ENCODE assay signal across 14 cellular contexts in genomic region chr9:134815435-134816214, GRCh38.
DNase-seq lines count a peak whose midpoint lies in the region; ATAC-seq, FAIRE-seq and TF ChIP-seq lines count a peak whose summit lies in the region.
"Had no signal": no experiment of that assay in that cellular context is flagged by ENCODE, and none has a peak within 500 bp of the region (broad histone marks: within the 10 kb centered on the region; RNA-seq: fewer than 3 reads in every experiment).

No MANE protein-coding gene starts in this region.

- H3K27ac Mint-ChIP-seq in nephron: peak overlapping the region in 2 of 3 experiments; percentile 67 to 95
- H3K27ac Mint-ChIP-seq: CD4-positive, CD25-positive, alpha-beta regulatory T cell had no signal

- no peaks in the 10 kb centered on the region for H3K9me3 Mint-ChIP-seq in nephron

- 0% methylated on average over 15 of the region's 16 CpGs for WGBS in K562 (ENCODE audit: insufficient coverage, low coverage, missing lambda C conversion rate)

- no peak for TF ChIP-seq RAD21 in K562 (CRISPR knock-in tag; conservative IDR thresholded peaks at IDR 0.05 in 1 of 2, IDR thresholded peaks at IDR 0.05 in 1 of 2)

- no peaks in the 10 kb centered on the region for H3K9me1 ChIP-seq in K562 (ENCODE audit: control insufficient read depth, insufficient read depth, low read length)

- no TSS peak for BruUV-seq in K562 (replicated peaks; lab: Mats Ljungman, UMichigan)

- no peak for TF ChIP-seq POLR2A in K562 (conservative IDR thresholded peaks at IDR 0.05)
- TF ChIP-seq POLR2A in vagina (IDR thresholded peaks at IDR 0.05): no peak

- peaks cover 5% of the 10 kb centered on the region for H4K20me1 ChIP-seq in K562 (replicated peaks; ENCODE audit: control insufficient read depth, insufficient read depth, low read length)

- no peak overlapping the region for H3K27ac ChIP-seq in HEK293 (ENCODE audit: extremely low read depth, low read depth, low read length)
- no peak overlapping the region for H3K27ac ChIP-seq in K562 (ENCODE audit: extremely low read depth, low read depth, low read length)
- peak overlapping the region; percentile 55 for H3K27ac ChIP-seq in vagina
- H3K27ac ChIP-seq: BLaER1 treated with 17β-estradiol and CSF1 and Interleukin-3, amounts not matched to agents 10 nM and 100 nM had no signal

- H3K27me3 Mint-ChIP-seq in nephron (ENCODE audit: low read depth): no peaks in the 10 kb centered on the region
- H3K27me3 Mint-ChIP-seq: CD4-positive, CD25-positive, alpha-beta regulatory T cell had no signal

- no peak for FAIRE-seq in K562 (lab: Jason Lieb, UNC)
- FAIRE-seq: A204.1 had no signal

- H3K4me3 ChIP-seq in HEK293 (ENCODE audit: low read depth, low read length) (no peak overlapping the region), K562 (no peak overlapping the region), vagina (no peak overlapping the region)
- H3K4me3 ChIP-seq: BLaER1 treated with 17β-estradiol and CSF1 and Interleukin-3, amounts not matched to agents 10 nM and 100 nM had no signal

- H3K4me2 ChIP-seq in K562 (ENCODE audit: insufficient read depth, low read length): no peak overlapping the region
- H3K4me2 ChIP-seq: BLaER1 treated with 17β-estradiol and CSF1 and Interleukin-3, amounts not matched to agents 10 nM and 100 nM had no signal

- H3K4me3 Mint-ChIP-seq in nephron: no peak overlapping the region
- H3K4me3 Mint-ChIP-seq: CD4-positive, CD25-positive, alpha-beta regulatory T cell had no signal

- H3K79me2 ChIP-seq in K562 (ENCODE audit: control insufficient read depth, insufficient read depth, low read length): no peaks in the 10 kb centered on the region

- TF ChIP-seq CTCF in HEK293 (tag by site-specific recombination; IDR thresholded peaks at IDR 0.05) (no peak), K562 (IDR thresholded peaks at IDR 0.05 in 2 of 3, conservative IDR thresholded peaks at IDR 0.05 in 1 of 3; ENCODE audit: insufficient read depth in 2 of 3, low read depth in 1 of 3, low read length in 3 of 3) (no peak), nephron (IDR thresholded peaks at IDR 0.05; ENCODE audit: unreplicated experiment in 3 of 3) (no peak), vagina (IDR thresholded peaks at IDR 0.05) (no peak)

- ATAC-seq in K562: no peak
- ATAC-seq in GM21737 (IDR thresholded peaks at IDR 0.05; ENCODE audit: unreplicated experiment): no peak

- CTCF ChIA-PET in HEK293 (lab: Yijun Ruan, JAX) (interaction anchor here (0.6 to 1.5 kb wide), 2 partner anchors 22 to 1641 kb away, joined by 3 to 5 read pairs; no protein-coding TSS in a partner anchor), K562 (lab: Yijun Ruan, JAX; ENCODE audit: low intra/inter-chr PET ratio) (no interaction called here)

- POLR2A ChIA-PET in HEK293 (lab: Yijun Ruan, JAX): no interaction called here
- POLR2A ChIA-PET in K562 (lab: Yijun Ruan, JAX): interaction anchor here (0.8 kb wide), 1 partner anchor 10 kb away, joined by 3 read pairs; no protein-coding TSS in a partner anchor

- peaks cover 23% of the 10 kb centered on the region for H3K4me1 Mint-ChIP-seq in nephron
- H3K4me1 Mint-ChIP-seq: CD4-positive, CD25-positive, alpha-beta regulatory T cell had no signal

- H3K36me3 Mint-ChIP-seq in nephron (ENCODE audit: low read depth): peaks cover 34% of the 10 kb centered on the region
- H3K36me3 Mint-ChIP-seq: CD4-positive, CD25-positive, alpha-beta regulatory T cell had no signal

- H3K27me3 ChIP-seq in K562 (ENCODE audit: control insufficient read depth in 2 of 2, insufficient read depth in 2 of 2, low read length in 2 of 2) (peaks cover 25 to 71% of the 10 kb centered on the region in 2 experiments; a peak in 4 of 5 replicates), vagina (no peaks in the 10 kb centered on the region)

- no peak overlapping the region for H2AFZ ChIP-seq in K562 (ENCODE audit: low read depth, low read length)

- DNase-seq in K562 (ENCODE audit: extremely low read depth in 1 of 4, low spot score in 3 of 4) (no peak), vagina (ENCODE audit: extremely low spot score in 2 of 2) (no peak), NCI-H1105 (lab: John Stamatoyannopoulos, UW) (no peak), GOT3 (lab: John Stamatoyannopoulos, UW) (no peak)
- DNase-seq: AML-193; CD4-positive, CD25-positive, alpha-beta regulatory T cell; DMS53; GF-D8; H7 had no signal

- no peak for TF ChIP-seq EP300 in K562 (IDR thresholded peaks at IDR 0.05; ENCODE audit: low read length)

- intact Hi-C loops in K562 (cut with micrococcal nuclease): no loop called here
- intact Hi-C loops in vagina (cut with DNase I): no loop called here

- H3K36me3 ChIP-seq in HEK293 (ENCODE audit: control insufficient read depth in 2 of 2, insufficient read depth in 1 of 2, low read length in 2 of 2): no peaks in the 10 kb centered on the region
- H3K36me3 ChIP-seq in K562 (ENCODE audit: control insufficient read depth, insufficient read depth, low read length): no peaks in the 10 kb centered on the region
- peaks cover 0 to 36% of the 10 kb centered on the region in 2 donors for H3K36me3 ChIP-seq in vagina

- in situ Hi-C loops in K562 (cut with MboI): no loop called here

- H3K9ac ChIP-seq in K562 (ENCODE audit: insufficient read depth in 1 of 2, low read depth in 2 of 2, low read length in 2 of 2): no peak overlapping the region
- H3K9ac ChIP-seq: BLaER1 treated with 17β-estradiol and CSF1 and Interleukin-3, amounts not matched to agents 10 nM and 100 nM had no signal

- H3K4me1 ChIP-seq in HEK293 (ENCODE audit: control insufficient read depth, insufficient read depth, low read length) (peaks cover 6% of the 10 kb centered on the region), K562 (replicated peaks in 1 of 2; ENCODE audit: control insufficient read depth in 2 of 2, insufficient read depth in 2 of 2, low read length in 2 of 2) (no peaks in the 10 kb centered on the region), vagina (peaks cover 17% of the 10 kb centered on the region)

- H3K9me3 ChIP-seq in HEK293 (ENCODE audit: control insufficient read depth, insufficient read depth, low read depth, low read length): no peaks in the 10 kb centered on the region
- H3K9me3 ChIP-seq in K562 (replicated peaks; ENCODE audit: control insufficient read depth, insufficient read depth, low read depth, low read length): no peaks in the 10 kb centered on the region
- no peaks in the 10 kb centered on the region for H3K9me3 ChIP-seq in vagina
- H3K9me3 ChIP-seq: BLaER1 treated with 17β-estradiol and CSF1 and Interleukin-3, amounts not matched to agents 10 nM and 100 nM had no signal

TF ChIP-seq in HEK293, 187 proteins besides CTCF, POLR2A, EP300 and RAD21:
- TF ChIP-seq ZBTB1 (tag by site-specific recombination; IDR thresholded peaks at IDR 0.05) (no peak), ZNF585B (tag by site-specific recombination; IDR thresholded peaks at IDR 0.05) (no peak), ZNF155 (tag by site-specific recombination; IDR thresholded peaks at IDR 0.05) (no peak), ZNF629 (tag by site-specific recombination; IDR thresholded peaks at IDR 0.05) (no peak), ZIC2 (tag by site-specific recombination; IDR thresholded peaks at IDR 0.05) (peak; percentile 57), GLIS1 (tag by site-specific recombination; IDR thresholded peaks at IDR 0.05) (peak; percentile 28; the same call in 1 of the 2 replicates)
- TF ChIP-seq, protein P1, sequence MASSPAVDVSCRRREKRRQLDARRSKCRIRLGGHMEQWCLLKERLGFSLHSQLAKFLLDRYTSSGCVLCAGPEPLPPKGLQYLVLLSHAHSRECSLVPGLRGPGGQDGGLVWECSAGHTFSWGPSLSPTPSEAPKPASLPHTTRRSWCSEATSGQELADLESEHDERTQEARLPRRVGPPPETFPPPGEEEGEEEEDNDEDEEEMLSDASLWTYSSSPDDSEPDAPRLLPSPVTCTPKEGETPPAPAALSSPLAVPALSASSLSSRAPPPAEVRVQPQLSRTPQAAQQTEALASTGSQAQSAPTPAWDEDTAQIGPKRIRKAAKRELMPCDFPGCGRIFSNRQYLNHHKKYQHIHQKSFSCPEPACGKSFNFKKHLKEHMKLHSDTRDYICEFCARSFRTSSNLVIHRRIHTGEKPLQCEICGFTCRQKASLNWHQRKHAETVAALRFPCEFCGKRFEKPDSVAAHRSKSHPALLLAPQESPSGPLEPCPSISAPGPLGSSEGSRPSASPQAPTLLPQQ (tag by site-specific recombination; IDR thresholded peaks at IDR 0.05): no peak

TF ChIP-seq in K562, 482 proteins besides CTCF, POLR2A, EP300 and RAD21:
- TF ChIP-seq COPS2 (conservative IDR thresholded peaks at IDR 0.05) (no peak), ZFP36 (IDR thresholded peaks at IDR 0.05; ENCODE audit: low read depth, low read length, partially characterized antibody) (peak; percentile 79), TCF3 (CRISPR knock-in tag; IDR thresholded peaks at IDR 0.05) (no peak)
- TF ChIP-seq, protein P2, sequence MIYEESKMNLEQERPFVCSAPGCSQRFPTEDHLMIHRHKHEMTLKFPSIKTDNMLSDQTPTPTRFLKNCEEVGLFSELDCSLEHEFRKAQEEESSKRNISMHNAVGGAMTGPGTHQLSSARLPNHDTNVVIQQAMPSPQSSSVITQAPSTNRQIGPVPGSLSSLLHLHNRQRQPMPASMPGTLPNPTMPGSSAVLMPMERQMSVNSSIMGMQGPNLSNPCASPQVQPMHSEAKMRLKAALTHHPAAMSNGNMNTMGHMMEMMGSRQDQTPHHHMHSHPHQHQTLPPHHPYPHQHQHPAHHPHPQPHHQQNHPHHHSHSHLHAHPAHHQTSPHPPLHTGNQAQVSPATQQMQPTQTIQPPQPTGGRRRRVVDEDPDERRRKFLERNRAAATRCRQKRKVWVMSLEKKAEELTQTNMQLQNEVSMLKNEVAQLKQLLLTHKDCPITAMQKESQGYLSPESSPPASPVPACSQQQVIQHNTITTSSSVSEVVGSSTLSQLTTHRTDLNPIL (CRISPR knock-in tag; IDR thresholded peaks at IDR 0.05): no peak
